In the genomic region with DNA sequence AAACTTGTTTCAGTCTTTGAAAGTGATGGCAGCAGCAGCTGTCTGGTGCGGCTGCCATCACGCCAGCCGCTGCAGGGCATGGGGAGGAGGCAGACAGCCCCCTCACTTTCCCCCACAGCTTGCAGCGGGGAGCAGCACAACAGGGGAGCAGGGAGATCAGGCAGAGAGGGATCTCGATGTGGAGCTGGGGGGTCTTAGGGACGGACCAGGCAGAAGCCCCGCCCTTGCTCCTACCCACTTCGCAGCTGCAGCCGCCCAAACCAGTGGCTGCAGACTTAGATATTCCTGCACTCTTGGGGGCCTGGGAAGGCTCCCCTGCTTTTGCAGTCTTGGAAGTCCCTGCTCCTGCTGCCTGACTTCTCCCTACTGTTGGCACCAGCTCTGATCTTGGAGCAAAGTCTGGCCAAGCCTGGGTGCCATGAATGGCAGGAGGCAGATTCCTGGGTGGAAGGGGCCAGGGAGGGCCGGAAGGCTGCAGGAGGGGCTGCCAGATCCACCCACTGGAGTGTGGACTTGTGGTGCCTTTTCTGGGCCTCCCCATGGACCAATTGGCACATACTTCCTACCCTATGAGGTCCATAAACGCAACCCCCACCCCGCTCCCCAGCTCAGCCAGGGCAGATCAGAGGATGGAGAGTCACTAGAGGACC, we compare ENCODE assay signal across 1 cellular context.
TF ChIP-seq lines count a peak whose summit lies in the region.

No MANE protein-coding gene starts in this region.

TF ChIP-seq in IMR-90, 13 proteins besides CTCF, POLR2A, EP300 and RAD21:
- TF ChIP-seq RCOR1 (IDR thresholded peaks at IDR 0.05; ENCODE audit: insufficient replicate concordance, low read length) (no peak), MAZ (IDR thresholded peaks at IDR 0.05; ENCODE audit: borderline replicate concordance, low read depth, low read length) (no peak), MXI1 (IDR thresholded peaks at IDR 0.05; ENCODE audit: borderline replicate concordance, low read depth, low read length) (no peak), MAFK (IDR thresholded peaks at IDR 0.05; ENCODE audit: low read depth, low read length) (no peak), BHLHE40 (IDR thresholded peaks at IDR 0.05; ENCODE audit: low read depth, low read length) (no peak), CHD1 (IDR thresholded peaks at IDR 0.05; ENCODE audit: low read depth, low read length) (no peak), FOS (IDR thresholded peaks at IDR 0.05; ENCODE audit: low read depth, low read length) (no peak), NFE2L2 (IDR thresholded peaks at IDR 0.05; ENCODE audit: low read depth, low read length) (no peak), RFX5 (IDR thresholded peaks at IDR 0.05; ENCODE audit: low read depth, low read length) (no peak), CEBPB (IDR thresholded peaks at IDR 0.05; ENCODE audit: low read depth, low read length) (no peak), SMC3 (IDR thresholded peaks at IDR 0.05; ENCODE audit: low read depth, low read length) (no peak)
- TF ChIP-seq, protein P1, sequence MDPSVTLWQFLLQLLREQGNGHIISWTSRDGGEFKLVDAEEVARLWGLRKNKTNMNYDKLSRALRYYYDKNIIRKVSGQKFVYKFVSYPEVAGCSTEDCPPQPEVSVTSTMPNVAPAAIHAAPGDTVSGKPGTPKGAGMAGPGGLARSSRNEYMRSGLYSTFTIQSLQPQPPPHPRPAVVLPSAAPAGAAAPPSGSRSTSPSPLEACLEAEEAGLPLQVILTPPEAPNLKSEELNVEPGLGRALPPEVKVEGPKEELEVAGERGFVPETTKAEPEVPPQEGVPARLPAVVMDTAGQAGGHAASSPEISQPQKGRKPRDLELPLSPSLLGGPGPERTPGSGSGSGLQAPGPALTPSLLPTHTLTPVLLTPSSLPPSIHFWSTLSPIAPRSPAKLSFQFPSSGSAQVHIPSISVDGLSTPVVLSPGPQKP (IDR thresholded peaks at IDR 0.05; ENCODE audit: borderline replicate concordance, low read depth, low read length) = no peak
- TF ChIP-seq, protein P2, sequence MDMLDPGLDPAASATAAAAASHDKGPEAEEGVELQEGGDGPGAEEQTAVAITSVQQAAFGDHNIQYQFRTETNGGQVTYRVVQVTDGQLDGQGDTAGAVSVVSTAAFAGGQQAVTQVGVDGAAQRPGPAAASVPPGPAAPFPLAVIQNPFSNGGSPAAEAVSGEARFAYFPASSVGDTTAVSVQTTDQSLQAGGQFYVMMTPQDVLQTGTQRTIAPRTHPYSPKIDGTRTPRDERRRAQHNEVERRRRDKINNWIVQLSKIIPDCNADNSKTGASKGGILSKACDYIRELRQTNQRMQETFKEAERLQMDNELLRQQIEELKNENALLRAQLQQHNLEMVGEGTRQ (IDR thresholded peaks at IDR 0.05; ENCODE audit: low read depth, low read length) = no peak
